Comparison of ENCODE assay signal across 1 cellular context in the genomic region with DNA sequence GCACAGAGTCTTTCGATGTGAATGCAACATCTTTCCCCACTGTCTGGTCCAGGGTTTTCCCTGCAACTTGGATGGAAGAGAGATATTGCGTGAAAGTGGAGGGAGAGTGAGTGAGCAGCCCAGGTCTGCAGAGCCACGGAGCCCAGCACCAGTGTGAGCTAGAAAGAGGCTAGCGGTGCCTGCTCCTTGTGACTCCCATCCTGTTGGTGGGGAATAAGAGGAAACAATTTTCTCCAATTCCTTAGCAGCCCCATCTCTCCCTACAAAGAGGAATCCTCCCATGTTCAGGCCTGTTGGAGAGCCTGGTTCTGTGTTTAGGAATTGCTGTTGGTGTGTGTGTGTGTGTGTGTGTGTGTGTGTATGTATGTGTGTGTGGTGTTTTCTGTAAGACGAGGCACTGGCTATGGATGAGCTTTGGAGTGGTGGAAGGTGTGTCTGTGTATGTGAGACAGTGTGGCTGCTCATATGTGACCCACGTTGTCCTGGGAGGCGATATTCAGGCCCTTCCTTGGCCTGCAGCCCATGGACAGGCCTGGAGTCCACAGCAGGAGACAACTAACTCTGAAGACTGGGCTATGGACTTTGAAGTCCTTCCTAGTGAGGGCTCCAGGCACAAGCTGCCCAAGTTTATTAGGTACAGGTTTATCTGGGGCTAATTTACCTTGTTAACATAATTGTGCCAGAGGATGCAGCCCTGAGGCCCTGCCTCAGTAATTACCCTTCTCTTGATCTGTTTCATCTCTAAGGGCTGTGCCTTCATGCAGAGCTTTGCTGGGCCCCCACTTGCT.
TF ChIP-seq lines count a peak whose summit lies in the region.

No MANE protein-coding gene starts in this region.

TF ChIP-seq in liver, 16 proteins besides CTCF, POLR2A, EP300 and RAD21 (continued from another document):
- TF ChIP-seq, protein P1, sequence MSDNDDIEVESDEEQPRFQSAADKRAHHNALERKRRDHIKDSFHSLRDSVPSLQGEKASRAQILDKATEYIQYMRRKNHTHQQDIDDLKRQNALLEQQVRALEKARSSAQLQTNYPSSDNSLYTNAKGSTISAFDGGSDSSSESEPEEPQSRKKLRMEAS (IDR thresholded peaks at IDR 0.05) = no peak
- TF ChIP-seq FOXA1 (IDR thresholded peaks at IDR 0.05) (no peak), EGR1 (IDR thresholded peaks at IDR 0.05; ENCODE audit: low read depth in 2 of 2) (no peak)
